27 cellular contexts compared by ENCODE assay signal in the genomic region with DNA sequence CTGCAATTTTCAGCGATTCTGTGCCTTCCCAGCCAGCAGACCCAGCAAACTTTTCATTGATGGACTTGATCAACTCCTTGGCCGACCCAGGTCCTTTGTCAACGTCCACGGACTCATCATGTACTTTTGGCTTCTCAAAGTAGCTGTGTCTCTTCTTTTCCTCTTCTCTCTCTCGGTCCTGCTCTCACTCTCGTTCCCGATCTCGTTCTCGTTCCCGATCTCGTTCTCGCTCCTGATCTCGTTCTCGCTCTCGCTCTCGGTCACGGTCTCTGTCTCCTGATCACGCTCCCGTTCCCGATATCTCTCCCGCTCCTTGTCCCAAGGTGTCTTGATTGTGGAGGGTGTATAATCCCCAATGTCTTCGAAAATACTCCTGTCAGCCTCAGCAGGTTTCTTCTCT.
"Had no signal": no experiment of that assay in that cellular context is flagged by ENCODE, and none has a peak within 500 bp of the region (broad histone marks: within the 10 kb centered on the region; RNA-seq: fewer than 3 reads in every experiment).

No MANE protein-coding gene starts in this region.

- H3K4me2 ChIP-seq: neural progenitor cell had no signal

- H2AFZ ChIP-seq: neural progenitor cell, parathyroid adenoma had no signal

- H3K27ac ChIP-seq: neural progenitor cell, ovary, parathyroid adenoma, psoas muscle, right lobe of liver, sigmoid colon, suprapubic skin, thoracic aorta, thyroid gland, tibial nerve, upper lobe of left lung, vagina had no signal

- DNase-seq: natural killer cell; occipital lobe; ovary; psoas muscle; right cardiac atrium; right lobe of liver; sigmoid colon; small intestine; stimulated activated CD4-positive, alpha-beta T cell treated with anti-CD3 and anti-CD28 coated beads, Interleukin-15, amount 100 ng/mL, for 24 hours; stimulated activated CD4-positive, alpha-beta T cell treated with anti-CD3 and anti-CD28 coated beads, Interleukin-2, amount 100 ng/mL, for 24 hours; stimulated activated CD4-positive, alpha-beta T cell treated with anti-CD3 and anti-CD28 coated beads, Interleukin-2, amount 100 ng/mL, for 48 hours; stimulated activated CD4-positive, alpha-beta T cell treated with anti-CD3 and anti-CD28 coated beads, Interleukin-4, amount 100 ng/mL, for 24 hours; stimulated activated naive B cell treated with anti-CD40 and anti-IgM and Interleukin-4, amounts not matched to agents 10 μg/mL and 1 μg/mL and 100 μg/mL, for 72 hours; stimulated activated naive CD8-positive, alpha-beta T cell treated with anti-CD3 and anti-CD28 coated beads, Interleukin-15, amount 100 ng/mL, for 72 hours; stimulated activated naive CD8-positive, alpha-beta T cell treated with anti-CD3 and anti-CD28 coated beads, Interleukin-15, Interleukin-2, amounts not matched to agents 100 U/mL and 50 U/mL, for 24 hours; substantia nigra; thyroid gland; trophoblast cell; upper lobe of left lung had no signal

- H3K79me2 ChIP-seq: parathyroid adenoma had no signal

- ATAC-seq: natural killer cell; psoas muscle; right cardiac atrium; right lobe of liver; stimulated activated effector memory CD8-positive, alpha-beta T cell treated with anti-CD3 and anti-CD28 coated beads, Interleukin-12 subunit alpha, Interleukin-12 subunit beta, amount 100 ng/mL, for 72 hours; stimulated activated naive B cell treated with anti-CD40 and anti-IgM and Interleukin-4, amounts not matched to agents 10 μg/mL and 1 μg/mL and 100 μg/mL, for 72 hours; stimulated activated naive CD8-positive, alpha-beta T cell treated with anti-CD3 and anti-CD28 coated beads, Interleukin-15, amount 100 ng/mL, for 72 hours; stimulated activated naive CD8-positive, alpha-beta T cell treated with anti-CD3 and anti-CD28 coated beads, Interleukin-15, Interleukin-2, amounts not matched to agents 100 U/mL and 50 U/mL, for 24 hours had no signal

- H3K4me1 ChIP-seq: neural progenitor cell, parathyroid adenoma, psoas muscle, right lobe of liver, sigmoid colon, suprapubic skin, thyroid gland, tibial nerve, upper lobe of left lung, vagina had no signal

- H3K27me3 ChIP-seq: neural progenitor cell, ovary, right lobe of liver, sigmoid colon, suprapubic skin, thyroid gland, tibial nerve, upper lobe of left lung, vagina had no signal

- H3K9ac ChIP-seq: neural progenitor cell, parathyroid adenoma had no signal

- FAIRE-seq: small intestine, urothelium cell line had no signal

- H3K36me3 ChIP-seq: neural progenitor cell, ovary, right lobe of liver, sigmoid colon, suprapubic skin, thoracic aorta, thyroid gland, tibial nerve, upper lobe of left lung, vagina had no signal

- H3K4me3 ChIP-seq: neural progenitor cell, ovary, psoas muscle, right lobe of liver, sigmoid colon, suprapubic skin, thoracic aorta, thyroid gland, tibial nerve, upper lobe of left lung, vagina had no signal

- H3K9me3 ChIP-seq: ovary, psoas muscle, right lobe of liver, sigmoid colon, suprapubic skin, thoracic aorta, thyroid gland, tibial nerve, upper lobe of left lung, vagina had no signal
